In genomic region chr7:805261-805660, GRCh38 we compare ENCODE assay signal across 12 cellular contexts. TPM values are rescaled to one million over a fixed set of nuclear protein-coding genes. Genes with fewer than 3 reads are reported as not detected.
DNase-seq lines count a peak whose midpoint lies in the region; ATAC-seq and TF ChIP-seq lines count a peak whose summit lies in the region.
"Had no signal": no experiment of that assay in that cellular context is flagged by ENCODE, and none has a peak within 500 bp of the region (broad histone marks: within the 10 kb centered on the region; RNA-seq: fewer than 3 reads in every experiment).

No MANE protein-coding gene starts in this region.

- no peak for TF ChIP-seq POLR2A in esophagus muscularis mucosa (IDR thresholded peaks at IDR 0.05; ENCODE audit: low read depth)
- no peak for TF ChIP-seq POLR2A in suprapubic skin (IDR thresholded peaks at IDR 0.05)

- H3K4me1 ChIP-seq in esophagus muscularis mucosa (peaks cover 26 to 29% (median 29%) of the 10 kb centered on the region in 4 donors), mesenchymal stem cell (ENCODE audit: control insufficient read depth, insufficient read depth, low read depth, low read length) (peaks cover 8% of the 10 kb centered on the region), suprapubic skin (peaks cover 12% of the 10 kb centered on the region), mesendoderm (ENCODE audit: control insufficient read depth, low read depth, low read length) (no peaks in the 10 kb centered on the region)

- H2AK5ac ChIP-seq in mesenchymal stem cell (ENCODE audit: low read length, severe bottlenecking): no peak overlapping the region
- no peak overlapping the region for H2AK5ac ChIP-seq in mesendoderm (ENCODE audit: low read length)

- H4K91ac ChIP-seq in mesenchymal stem cell (ENCODE audit: low read length): no peak overlapping the region

- no peak overlapping the region for H3K4me2 ChIP-seq in mesenchymal stem cell (ENCODE audit: low read length, poor library complexity, severe bottlenecking)
- H3K4me2 ChIP-seq in mesendoderm (ENCODE audit: low read length): no peak overlapping the region

- H4K8ac ChIP-seq in mesenchymal stem cell (ENCODE audit: low read length) (peak overlapping the region; percentile 72), mesendoderm (ENCODE audit: low read depth, low read length) (no peak overlapping the region)

- H3K56ac ChIP-seq in mesendoderm (ENCODE audit: low read length): no peak overlapping the region

- peak; percentile 80 for DNase-seq in LoVo (ENCODE audit: low spot score)
- DNase-seq in esophagus muscularis mucosa (ENCODE audit: extremely low spot score): no peak
- DNase-seq in mesenchymal stem cell: peak; percentile 55
- DNase-seq in suprapubic skin (ENCODE audit: low spot score in 2 of 2): no peak
- DNase-seq in hippocampal formation (lab: John Stamatoyannopoulos, UW): no peak
- DNase-seq in mesendoderm: no peak
- no peak for DNase-seq in NOMO-1 treated with DMSO at 0.1 percent for 48 hours (lab: John Stamatoyannopoulos, UW; ENCODE audit: unreplicated experiment)
- DNase-seq: activated CD4-positive, alpha-beta T cell treated with anti-CD3 and anti-CD28 coated beads, Interleukin-2, amount 10 ng/mL, durations not matched to agents 24 days and 14 days; activated T-cell treated with anti-CD3 and anti-CD28 coated beads, Interleukin-2, amount 50 U/mL, for 4 hours; amniotic stem cell; stimulated activated CD4-positive, alpha-beta T cell treated with anti-CD3 and anti-CD28 coated beads, Interleukin-2, amount 100 ng/mL, for 24 hours had no signal

- H2BK5ac ChIP-seq in mesenchymal stem cell (ENCODE audit: low read depth, low read length, poor library complexity, severe bottlenecking): no peak overlapping the region
- no peak overlapping the region for H2BK5ac ChIP-seq in mesendoderm (ENCODE audit: low read length)

- 92% methylated on average over 16 of the region's 18 CpGs for WGBS in esophagus muscularis mucosa
- WGBS in mesenchymal stem cell: 48% methylated on average over 16 of the region's 18 CpGs
- WGBS in suprapubic skin: 69% methylated on average over 18 of the region's 18 CpGs
- no CpG with 5 or more reads among the region's 18 CpGs for WGBS in mesendoderm (ENCODE audit: extremely low coverage, insufficient coverage, low lambda C conversion rate)

- no peak overlapping the region for H4K5ac ChIP-seq in mesendoderm (ENCODE audit: low read length)

- H2BK120ac ChIP-seq in mesenchymal stem cell (ENCODE audit: low read depth, low read length) (no peak overlapping the region), mesendoderm (ENCODE audit: low read depth, low read length) (no peak overlapping the region)

- H3K9ac ChIP-seq in mesenchymal stem cell (ENCODE audit: low read length) (peak overlapping the region; percentile 79), mesendoderm (ENCODE audit: low read length) (no peak overlapping the region)

- TF ChIP-seq CTCF in esophagus muscularis mucosa (IDR thresholded peaks at IDR 0.05) (no peak), suprapubic skin (IDR thresholded peaks at IDR 0.05) (no peak)

- H3K27me3 ChIP-seq in esophagus muscularis mucosa: no peaks in the 10 kb centered on the region
- H3K27me3 ChIP-seq in mesenchymal stem cell (ENCODE audit: control insufficient read depth in 1 of 2, insufficient read depth in 1 of 2, low read length in 2 of 2): no peaks in the 10 kb centered on the region
- H3K27me3 ChIP-seq in suprapubic skin: no peaks in the 10 kb centered on the region
- no peaks in the 10 kb centered on the region for H3K27me3 ChIP-seq in mesendoderm (ENCODE audit: insufficient read depth, low read length, poor library complexity)

- no peak overlapping the region for H3K4me3 ChIP-seq in esophagus muscularis mucosa
- H3K4me3 ChIP-seq in mesenchymal stem cell (ENCODE audit: insufficient read depth in 1 of 2, low read depth in 1 of 2, low read length in 2 of 2): peak overlapping the region in 1 of 2 experiments; percentile 59
- H3K4me3 ChIP-seq in suprapubic skin: no peak overlapping the region
- H3K4me3 ChIP-seq in mesendoderm (ENCODE audit: low read length): no peak overlapping the region

- H3K27ac ChIP-seq in esophagus muscularis mucosa (replicated peaks in 1 of 4): peak overlapping the region; percentile 21 to 68 (median 64)
- no peak overlapping the region for H3K27ac ChIP-seq in mesenchymal stem cell (ENCODE audit: low read length, poor library complexity, severe bottlenecking)
- peak overlapping the region; percentile 60 for H3K27ac ChIP-seq in suprapubic skin
- H3K27ac ChIP-seq in mesendoderm (ENCODE audit: low read depth, low read length): no peak overlapping the region

- H3K23ac ChIP-seq in mesenchymal stem cell (ENCODE audit: low read length in 2 of 2) (no peak overlapping the region), mesendoderm (ENCODE audit: low read length) (no peak overlapping the region)

- H3K14ac ChIP-seq in mesenchymal stem cell (ENCODE audit: low read length in 2 of 2): no peak overlapping the region

- TF ChIP-seq EP300 in esophagus muscularis mucosa (IDR thresholded peaks at IDR 0.05): no peak
- no peak for TF ChIP-seq EP300 in suprapubic skin (IDR thresholded peaks at IDR 0.05)

- H3K79me1 ChIP-seq in mesenchymal stem cell (replicated peaks; ENCODE audit: low read length, poor library complexity, severe bottlenecking): no peaks in the 10 kb centered on the region
- no peaks in the 10 kb centered on the region for H3K79me1 ChIP-seq in mesendoderm (ENCODE audit: low read length)

- ATAC-seq in HG02884 (IDR thresholded peaks at IDR 0.05; ENCODE audit: unreplicated experiment): no peak
- ATAC-seq: activated T-cell treated with anti-CD3 and anti-CD28 coated beads, Interleukin-2, amount 50 U/mL, for 4 hours had no signal

- H2BK15ac ChIP-seq in mesenchymal stem cell (ENCODE audit: low read depth, poor library complexity, severe bottlenecking) (no peak overlapping the region), mesendoderm (replicated peaks; ENCODE audit: low read depth) (no peak overlapping the region)

- no peaks in the 10 kb centered on the region for H3K9me3 ChIP-seq in esophagus muscularis mucosa
- H3K9me3 ChIP-seq in mesenchymal stem cell (ENCODE audit: control insufficient read depth, low read length): no peaks in the 10 kb centered on the region
- no peaks in the 10 kb centered on the region for H3K9me3 ChIP-seq in suprapubic skin

- H3K4ac ChIP-seq in mesenchymal stem cell (ENCODE audit: low read depth in 1 of 2, low read length in 2 of 2): peak overlapping the region in 1 of 2 experiments; percentile 56
- no peak overlapping the region for H3K4ac ChIP-seq in mesendoderm (ENCODE audit: low read depth, low read length)

- H3K36me3 ChIP-seq in esophagus muscularis mucosa (no peaks in the 10 kb centered on the region), mesenchymal stem cell (ENCODE audit: control insufficient read depth in 1 of 2, insufficient read depth in 2 of 2, low read depth in 1 of 2, low read length in 2 of 2) (no peaks in the 10 kb centered on the region), suprapubic skin (no peaks in the 10 kb centered on the region), mesendoderm (ENCODE audit: control insufficient read depth, insufficient read depth, low read length) (no peaks in the 10 kb centered on the region)

- intact Hi-C loops in esophagus muscularis mucosa (cut with DNase I): no loop called here

- H3K18ac ChIP-seq in mesenchymal stem cell (ENCODE audit: low read depth in 1 of 2, low read length in 2 of 2): peak overlapping the region in 1 of 2 experiments; percentile 82
- H3K18ac ChIP-seq in mesendoderm (ENCODE audit: low read length): no peak overlapping the region

- H2BK12ac ChIP-seq in mesenchymal stem cell (ENCODE audit: low read length in 2 of 2): no peak overlapping the region

- peak overlapping the region; percentile 23 for H2AFZ ChIP-seq in mesenchymal stem cell (ENCODE audit: low read depth, low read length)

- no peaks in the 10 kb centered on the region for H3K79me2 ChIP-seq in mesendoderm (ENCODE audit: control insufficient read depth, insufficient read depth, low read length)

RNA-seq across cellular contexts. Expression of gene SUN1, which starts 27.0 kb away (rescaled TPM):
- total RNA-seq in esophagus muscularis mucosa (100 to 1,000 TPM; 132 to 149 (median 147) TPM), suprapubic skin (100 to 1,000 TPM; 225 to 475 (median 263) TPM)
- 67.0 TPM for polyA plus RNA-seq in mesenchymal stem cell (2013, experiment 1 of 2)
- 68.6 TPM for polyA plus RNA-seq in mesenchymal stem cell (2013, experiment 2 of 2)
- polyA plus RNA-seq in mesendoderm (2013, experiment 1 of 2): 47.7 TPM
- polyA plus RNA-seq in mesendoderm (2013, experiment 2 of 2): 47.9 TPM

Comparison
In these comparisons a context has a peak if more than half of its experiments do, and no peak if none do; other contexts are left out.
1. DNase-seq: peak in LoVo (single experiment) and mesenchymal stem cell (single experiment); none in esophagus muscularis mucosa (single experiment), suprapubic skin (0 of 2), hippocampal formation (0 of 2), mesendoderm (single experiment) and NOMO-1 treated with DMSO at 0.1 percent for 48 hours (single experiment).
2. H3K27ac ChIP-seq: peak in esophagus muscularis mucosa (4 of 4) and suprapubic skin (single experiment); none in mesenchymal stem cell (single experiment) and mesendoderm (single experiment).